ENCODE assay signal across 8 cellular contexts in genomic region chr1:231651621-231652257, GRCh38. TPM values are rescaled to one million over a fixed set of nuclear protein-coding genes. Genes with fewer than 3 reads are reported as not detected.
A peak's percentile ranks its signal among the peaks of the same experiment; 100 is the strongest.
DNase-seq lines count a peak whose midpoint lies in the region; ATAC-seq and TF ChIP-seq lines count a peak whose summit lies in the region.
"Not testable (repeated sequence)": the region's sequence is repeated elsewhere in the genome, so short reads cannot be mapped to it uniquely, and the experiment has no call there.

No MANE protein-coding gene starts in this region.

- H3K9me3 ChIP-seq in effector memory CD4-positive, alpha-beta T cell (ENCODE audit: control insufficient read depth, low read length); naive thymus-derived CD4-positive, alpha-beta T cell (ENCODE audit: control insufficient read depth in 2 of 3, low read length in 3 of 3); stomach: not testable (repeated sequence)

- peak; percentile 45 for DNase-seq in COLO668 (lab: John Stamatoyannopoulos, UW; ENCODE audit: unreplicated experiment)
- peak; percentile 20 for DNase-seq in NCI-H1092 (lab: John Stamatoyannopoulos, UW)
- peak; percentile 22 for DNase-seq in NCI-H510A (lab: John Stamatoyannopoulos, UW)
- not testable (repeated sequence) for DNase-seq in T-cell; naive thymus-derived CD4-positive, alpha-beta T cell
- peak; percentile 36 for DNase-seq in activated CD4-positive, alpha-beta memory T cell treated with anti-CD3 and anti-CD28 coated beads for 36 hours
- DNase-seq in effector memory CD4-positive, alpha-beta T cell, result peak in 1 of 3 donors; percentile 3
- DNase-seq in stomach, result peak; percentile 29

- intact Hi-C loops in activated CD4-positive, alpha-beta memory T cell treated with anti-CD3 and anti-CD28 coated beads for 36 hours (cut with micrococcal nuclease); naive thymus-derived CD4-positive, alpha-beta T cell (cut with micrococcal nuclease); stomach (cut with DNase I; ENCODE audit: low total_unique reads): not testable (repeated sequence)

- H3K27me3 ChIP-seq in effector memory CD4-positive, alpha-beta T cell (replicated peaks; ENCODE audit: control insufficient read depth, insufficient read depth, low read length, poor library complexity, severe bottlenecking); naive thymus-derived CD4-positive, alpha-beta T cell (ENCODE audit: control insufficient read depth in 2 of 2, insufficient read depth in 2 of 2, low read length in 2 of 2); stomach: not testable (repeated sequence)

- H3K27ac Mint-ChIP-seq in T-cell, result peak overlapping the region; percentile 51 to 58
- H3K27ac Mint-ChIP-seq in activated CD4-positive, alpha-beta memory T cell treated with anti-CD3 and anti-CD28 coated beads for 36 hours, result not testable (repeated sequence)
- H3K27ac Mint-ChIP-seq in naive thymus-derived CD4-positive, alpha-beta T cell, result peak overlapping the region in 6 of 9 donors; percentile 7 to 83 (median 29)

- H3K4me1 Mint-ChIP-seq in T-cell, result peaks cover 51 to 70% (median 55%) of the 10 kb centered on the region in 3 donors
- H3K4me1 Mint-ChIP-seq in activated CD4-positive, alpha-beta memory T cell treated with anti-CD3 and anti-CD28 coated beads for 36 hours (ENCODE audit: low read depth), result peaks cover 31% of the 10 kb centered on the region
- H3K4me1 Mint-ChIP-seq in naive thymus-derived CD4-positive, alpha-beta T cell, result peaks cover 15 to 79% (median 55%) of the 10 kb centered on the region in 7 donors

- H3K4me3 ChIP-seq in effector memory CD4-positive, alpha-beta T cell (ENCODE audit: insufficient read depth, low read depth, low read length, poor library complexity, severe bottlenecking), result peak overlapping the region; percentile 2
- not testable (repeated sequence) for H3K4me3 ChIP-seq in naive thymus-derived CD4-positive, alpha-beta T cell (ENCODE audit: low read length); stomach

- 24 to 52% (median 46%) methylated on average over 10 of the region's 10 CpGs for WGBS in stomach, 5 donors

- H3K9me3 Mint-ChIP-seq in T-cell, result peaks cover 4 to 22% (median 12%) of the 10 kb centered on the region in 3 donors
- H3K9me3 Mint-ChIP-seq in activated CD4-positive, alpha-beta memory T cell treated with anti-CD3 and anti-CD28 coated beads for 36 hours, result peaks cover 13% of the 10 kb centered on the region
- peaks cover 3 to 33% (median 21%) of the 10 kb centered on the region in 11 donors for H3K9me3 Mint-ChIP-seq in naive thymus-derived CD4-positive, alpha-beta T cell

- TF ChIP-seq EP300 in stomach (IDR thresholded peaks at IDR 0.05), result not testable (repeated sequence)

- not testable (repeated sequence) for H3K4me1 ChIP-seq in effector memory CD4-positive, alpha-beta T cell (ENCODE audit: control insufficient read depth, insufficient read depth, low read length, poor library complexity, severe bottlenecking); stomach
- H3K4me1 ChIP-seq in naive thymus-derived CD4-positive, alpha-beta T cell (ENCODE audit: control insufficient read depth in 2 of 2, insufficient read depth in 2 of 2, low read length in 2 of 2), result peaks cover 0 to 10% of the 10 kb centered on the region in 2 donors

- not testable (repeated sequence) for TF ChIP-seq CTCF in stomach (IDR thresholded peaks at IDR 0.05)

- not testable (repeated sequence) for H3K27me3 Mint-ChIP-seq in T-cell; activated CD4-positive, alpha-beta memory T cell treated with anti-CD3 and anti-CD28 coated beads for 36 hours; naive thymus-derived CD4-positive, alpha-beta T cell

- H3K36me3 ChIP-seq in effector memory CD4-positive, alpha-beta T cell (ENCODE audit: control insufficient read depth, insufficient read depth, low read length); naive thymus-derived CD4-positive, alpha-beta T cell (ENCODE audit: control insufficient read depth in 2 of 3, insufficient read depth in 3 of 3, low read length in 3 of 3); stomach: not testable (repeated sequence)

- H3K36me3 Mint-ChIP-seq in T-cell, result peaks cover 48% of the 10 kb centered on the region
- H3K36me3 Mint-ChIP-seq in activated CD4-positive, alpha-beta memory T cell treated with anti-CD3 and anti-CD28 coated beads for 36 hours, result not testable (repeated sequence)
- peaks cover 21 to 65% (median 37%) of the 10 kb centered on the region in 5 donors for H3K36me3 Mint-ChIP-seq in naive thymus-derived CD4-positive, alpha-beta T cell

- CTCF ChIA-PET in T-cell (lab: Charles Lee); naive thymus-derived CD4-positive, alpha-beta T cell (lab: Charles Lee): not testable (repeated sequence)
- CTCF ChIA-PET in activated CD4-positive, alpha-beta memory T cell treated with anti-CD3 and anti-CD28 coated beads for 36 hours (lab: Charles Lee), result interaction anchor here (0.7 kb wide), 1 partner anchor 105 kb away, joined by 3 read pairs; no protein-coding TSS in a partner anchor

- H3K4me3 Mint-ChIP-seq in T-cell, result peak overlapping the region in 2 of 3 donors; percentile 21 to 48
- peak overlapping the region; percentile 27 for H3K4me3 Mint-ChIP-seq in activated CD4-positive, alpha-beta memory T cell treated with anti-CD3 and anti-CD28 coated beads for 36 hours
- H3K4me3 Mint-ChIP-seq in naive thymus-derived CD4-positive, alpha-beta T cell, result peak overlapping the region in 7 of 10 donors; percentile 14 to 66 (median 36)

- peak in 3 of 4 experiments; percentile 27 to 51 (median 46) for ATAC-seq in T-cell (replicated peaks in 1 of 4)
- ATAC-seq in naive thymus-derived CD4-positive, alpha-beta T cell, result not testable (repeated sequence)

- not testable (repeated sequence) for TF ChIP-seq POLR2A in stomach (IDR thresholded peaks at IDR 0.05)

- H3K27ac ChIP-seq in effector memory CD4-positive, alpha-beta T cell (ENCODE audit: insufficient read depth, low read length, poor library complexity, severe bottlenecking); naive thymus-derived CD4-positive, alpha-beta T cell (ENCODE audit: low read depth, low read length); stomach: not testable (repeated sequence)

- POLR2A ChIA-PET in T-cell (lab: Charles Lee); activated CD4-positive, alpha-beta memory T cell treated with anti-CD3 and anti-CD28 coated beads for 36 hours (lab: Charles Lee); naive thymus-derived CD4-positive, alpha-beta T cell (lab: Charles Lee): not testable (repeated sequence)

RNA-seq across cellular contexts. Expression of gene DISC1, which starts 25.1 kb away (rescaled TPM):
- total RNA-seq in T-cell (10 to 100 TPM; 12.9 to 37.0 (median 14.6) TPM), stomach (10 to 100 TPM in 2 of 5 donors, 1 to 10 TPM in 3; 1.3 to 29.8 (median 6.1) TPM)
- total RNA-seq in activated CD4-positive, alpha-beta memory T cell treated with anti-CD3 and anti-CD28 coated beads for 36 hours, result 1 to 10 TPM; 2.8 to 3.9 TPM
- 10 to 100 TPM; 17.1 to 33.8 (median 23.5) TPM for total RNA-seq in naive thymus-derived CD4-positive, alpha-beta T cell
- polyA plus RNA-seq in naive thymus-derived CD4-positive, alpha-beta T cell, result 1 to 10 TPM; 7.8 to 9.0 TPM
- polyA plus RNA-seq in stomach, result 1 to 10 TPM in 1 of 3 donors, under 1 TPM in 2; 0.43 to 1.4 (median 0.81) TPM
